Comparison of ENCODE assay signal across 8 cellular contexts in the genomic region with DNA sequence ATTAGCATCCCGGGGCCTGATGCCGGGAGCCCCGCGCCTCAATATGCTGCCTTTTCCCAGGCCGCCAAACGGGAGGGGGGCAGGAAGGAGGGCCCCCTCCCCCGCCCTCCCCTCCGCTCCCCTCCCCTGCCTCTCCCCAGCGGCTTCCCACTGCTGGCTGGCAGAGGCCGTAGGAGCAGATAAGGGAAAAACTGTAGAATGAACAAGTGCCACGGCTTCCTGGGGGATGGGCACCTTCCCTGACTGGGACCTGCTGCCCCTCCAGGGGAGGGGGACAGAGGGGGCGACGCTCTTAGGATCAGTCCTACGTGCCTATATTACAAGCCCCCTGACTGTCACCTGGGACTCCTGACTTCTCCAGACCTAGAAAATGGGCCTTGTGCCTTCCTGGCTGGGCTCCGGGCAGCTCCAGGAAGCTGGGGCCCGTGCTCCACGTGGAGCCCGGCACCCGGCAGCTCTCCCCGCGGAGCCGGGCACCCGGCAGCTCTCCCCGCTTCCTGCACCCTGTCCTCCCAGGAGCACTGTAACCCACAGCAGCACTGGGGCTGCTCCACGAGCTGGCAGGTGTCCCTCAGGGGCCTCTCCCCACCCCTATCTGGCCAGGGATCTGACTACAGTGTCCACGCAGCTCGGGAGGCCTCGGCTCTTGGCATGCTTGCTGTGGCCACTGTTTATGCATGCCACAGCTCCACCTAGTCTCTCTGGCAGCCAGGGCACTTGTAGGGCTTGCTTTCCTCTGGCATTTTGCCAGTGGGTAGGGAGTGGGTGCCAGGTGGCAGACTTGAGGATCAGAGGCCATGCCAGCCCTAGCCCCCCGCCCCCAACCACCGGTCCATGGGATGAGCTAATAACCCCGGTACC. TPM values are rescaled to one million over a fixed set of nuclear protein-coding genes. Genes with fewer than 3 reads are reported as not detected.
DNase-seq lines count a peak whose midpoint lies in the region; ATAC-seq and TF ChIP-seq lines count a peak whose summit lies in the region.

No MANE protein-coding gene starts in this region.

- H3K27me3 ChIP-seq in right atrium auricular region (no peaks in the 10 kb centered on the region), thymus (ENCODE audit: control insufficient read depth, insufficient read depth) (peaks cover 46% of the 10 kb centered on the region)

- intact Hi-C loops in activated naive CD4-positive, alpha-beta T cell treated with anti-CD3 and anti-CD28 coated beads for 36 hours (cut with micrococcal nuclease), result no loop called here

- no peaks in the 10 kb centered on the region for H3K36me3 Mint-ChIP-seq in activated naive CD4-positive, alpha-beta T cell treated with anti-CD3 and anti-CD28 coated beads for 36 hours (ENCODE audit: low read depth)

- H3K4me1 ChIP-seq in right atrium auricular region (peaks cover 0 to 56% of the 10 kb centered on the region in 2 donors), thymus (ENCODE audit: control insufficient read depth, insufficient read depth, low read length) (peaks cover 31% of the 10 kb centered on the region)

- peaks cover 9% of the 10 kb centered on the region for H3K27me3 Mint-ChIP-seq in activated naive CD4-positive, alpha-beta T cell treated with anti-CD3 and anti-CD28 coated beads for 36 hours (ENCODE audit: low read depth)

- no peaks in the 10 kb centered on the region for H3K9me3 Mint-ChIP-seq in activated naive CD4-positive, alpha-beta T cell treated with anti-CD3 and anti-CD28 coated beads for 36 hours

- H3K36me3 ChIP-seq in right atrium auricular region, result no peaks in the 10 kb centered on the region
- H3K36me3 ChIP-seq in thymus (ENCODE audit: control insufficient read depth, insufficient read depth), result no peaks in the 10 kb centered on the region

- peaks cover 16% of the 10 kb centered on the region for H3K4me1 Mint-ChIP-seq in activated naive CD4-positive, alpha-beta T cell treated with anti-CD3 and anti-CD28 coated beads for 36 hours (ENCODE audit: low read depth)

- peak overlapping the region; percentile 36 for H3K4me3 Mint-ChIP-seq in activated naive CD4-positive, alpha-beta T cell treated with anti-CD3 and anti-CD28 coated beads for 36 hours

- H3K4me3 ChIP-seq in right atrium auricular region (peak overlapping the region; percentile 19 to 46), thymus (ENCODE audit: low read length) (peak overlapping the region; percentile 41)

- H3K9me3 ChIP-seq in right atrium auricular region, result no peaks in the 10 kb centered on the region
- no peaks in the 10 kb centered on the region for H3K9me3 ChIP-seq in thymus (ENCODE audit: control insufficient read depth)

- 6% methylated on average over 31 of the region's 31 CpGs for WGBS in thymus

- TF ChIP-seq CTCF in right atrium auricular region (IDR thresholded peaks at IDR 0.05) (no peak), GM20000 (IDR thresholded peaks at IDR 0.05; ENCODE audit: extremely low read depth, missing control alignments) (no peak)

- no peak overlapping the region for H3K27ac ChIP-seq in right atrium auricular region
- no peak overlapping the region for H3K27ac ChIP-seq in thymus (ENCODE audit: low read depth)

- no peak overlapping the region for H3K27ac Mint-ChIP-seq in activated naive CD4-positive, alpha-beta T cell treated with anti-CD3 and anti-CD28 coated beads for 36 hours

- no peak for ATAC-seq in HG03442 (IDR thresholded peaks at IDR 0.05; ENCODE audit: unreplicated experiment)

- CTCF ChIA-PET in activated naive CD4-positive, alpha-beta T cell treated with anti-CD3 and anti-CD28 coated beads for 36 hours (lab: Charles Lee), result interaction anchor here (0.8 to 1.1 kb wide), 3 partner anchors 9 to 17 kb away, joined by 3 read pairs; no protein-coding TSS in a partner anchor

- no peak for DNase-seq in activated naive CD4-positive, alpha-beta T cell treated with anti-CD3 and anti-CD28 coated beads for 36 hours
- DNase-seq in activated naive CD4-positive, alpha-beta T cell treated with anti-CD3 and anti-CD28 coated beads, Interleukin-2, amount 50 U/mL, for 16 hours, result no peak
- DNase-seq in OCI-M1 (lab: John Stamatoyannopoulos, UW), result peak; percentile 60
- no peak for DNase-seq in right atrium auricular region (ENCODE audit: low spot score)
- no peak for DNase-seq in effector CD4-positive, alpha-beta T cell
- no peak for DNase-seq in GM20000 (ENCODE audit: low spot score)

RNA-seq across cellular contexts. Expression of a gene that starts 0.7 kb away (rescaled TPM):
- not detected for total RNA-seq in activated naive CD4-positive, alpha-beta T cell treated with anti-CD3 and anti-CD28 coated beads for 36 hours
- total RNA-seq in right atrium auricular region, result not detected
- polyA plus RNA-seq in thymus, result 0.55 TPM

RNA-seq across cellular contexts. Expression of a gene that starts 4.3 kb away (rescaled TPM):
- total RNA-seq in activated naive CD4-positive, alpha-beta T cell treated with anti-CD3 and anti-CD28 coated beads for 36 hours, result 10 to 100 TPM; 46.6 to 51.4 TPM
- total RNA-seq in right atrium auricular region, result 10 to 100 TPM; 27.0 to 41.5 TPM
- 27.1 TPM for polyA plus RNA-seq in thymus

RNA-seq across cellular contexts. Expression of a gene that starts 25.4 kb away (rescaled TPM):
- total RNA-seq in activated naive CD4-positive, alpha-beta T cell treated with anti-CD3 and anti-CD28 coated beads for 36 hours, result 100 to 1,000 TPM; 120 to 123 TPM
- total RNA-seq in right atrium auricular region, result 10 to 100 TPM in 1 of 2 donors, 1 to 10 TPM in 1; 9.2 to 14.5 TPM
- polyA plus RNA-seq in thymus, result 233 TPM

RNA-seq across cellular contexts. Expression of a gene that starts 54.6 kb away (rescaled TPM):
- 1 to 10 TPM; 2.1 TPM for total RNA-seq in activated naive CD4-positive, alpha-beta T cell treated with anti-CD3 and anti-CD28 coated beads for 36 hours
- under 1 TPM in 1 of 2 donors, not detected in 1; 0.12 TPM for total RNA-seq in right atrium auricular region
- polyA plus RNA-seq in thymus, result 34.4 TPM

RNA-seq across cellular contexts. Expression of a gene that starts 55.8 kb away (rescaled TPM):
- 10 to 100 TPM; 21.8 to 22.1 TPM for total RNA-seq in activated naive CD4-positive, alpha-beta T cell treated with anti-CD3 and anti-CD28 coated beads for 36 hours
- total RNA-seq in right atrium auricular region, result 1 to 10 TPM; 6.4 to 6.8 TPM
- polyA plus RNA-seq in thymus, result 12.3 TPM

Comparison
In these comparisons a context has a peak if more than half of its experiments do, and no peak if none do; other contexts are left out.
1. RNA of a gene that starts 25.4 kb away (total RNA-seq): 120 to 123 TPM in activated naive CD4-positive, alpha-beta T cell treated with anti-CD3 and anti-CD28 coated beads for 36 hours; 9.2 to 14.5 TPM in right atrium auricular region; every median in the first group is over 4 times any median in the second.